ENCODE assay signal across 24 cellular contexts in genomic region chr9:124102363-124102762, GRCh38.
"Had no signal": no experiment of that assay in that cellular context is flagged by ENCODE, and none has a peak within 500 bp of the region (broad histone marks: within the 10 kb centered on the region; RNA-seq: fewer than 3 reads in every experiment).

No MANE protein-coding gene starts in this region.

- H3K4me3 Mint-ChIP-seq: naive B cell, nephron progenitor cell had no signal

- H3K27ac Mint-ChIP-seq: nephron progenitor cell had no signal

- H3K4me3 ChIP-seq: coronary artery, heart left ventricle, lung, right atrium auricular region, sigmoid colon, skin epidermis, stomach, thoracic aorta, transverse colon had no signal

- DNase-seq: effector CD4-positive, alpha-beta T cell; hippocampal formation; left colon; left ventricle myocardium superior; mesenchymal stem cell; naive B cell; nephron progenitor cell; sigmoid colon; stimulated activated CD4-positive, alpha-beta T cell treated with anti-CD3 and anti-CD28 coated beads, Interleukin-2, amount 100 ng/mL, for 24 hours; stimulated activated CD4-positive, alpha-beta T cell treated with anti-CD3 and anti-CD28 coated beads, Interleukin-4, amount 100 ng/mL, for 4 hours; stimulated activated naive CD4-positive, alpha-beta T cell; stomach; substantia nigra; transverse colon had no signal

- ATAC-seq: esophagus mucosa, heart left ventricle, left colon, left ventricle myocardium superior had no signal

- H3K27ac ChIP-seq: coronary artery, heart left ventricle, neutrophil, right atrium auricular region, sigmoid colon, skin epidermis, stomach, thoracic aorta, transverse colon had no signal

- H3K9me3 ChIP-seq: heart left ventricle, neutrophil, right atrium auricular region, sigmoid colon, stomach, thoracic aorta, transverse colon had no signal

- H3K27me3 ChIP-seq: right atrium auricular region had no signal

- H3K36me3 ChIP-seq: heart left ventricle, neutrophil, right atrium auricular region, sigmoid colon, stomach, thoracic aorta, transverse colon had no signal

- H3K9me3 Mint-ChIP-seq: naive B cell, nephron progenitor cell had no signal

- FAIRE-seq: frontal cortex, urothelium cell line had no signal

- H3K36me3 Mint-ChIP-seq: naive B cell had no signal

- H3K4me1 ChIP-seq: heart left ventricle, right atrium auricular region, sigmoid colon, stomach, transverse colon had no signal
